ENCODE assay signal across 13 cellular contexts in the genomic region with DNA sequence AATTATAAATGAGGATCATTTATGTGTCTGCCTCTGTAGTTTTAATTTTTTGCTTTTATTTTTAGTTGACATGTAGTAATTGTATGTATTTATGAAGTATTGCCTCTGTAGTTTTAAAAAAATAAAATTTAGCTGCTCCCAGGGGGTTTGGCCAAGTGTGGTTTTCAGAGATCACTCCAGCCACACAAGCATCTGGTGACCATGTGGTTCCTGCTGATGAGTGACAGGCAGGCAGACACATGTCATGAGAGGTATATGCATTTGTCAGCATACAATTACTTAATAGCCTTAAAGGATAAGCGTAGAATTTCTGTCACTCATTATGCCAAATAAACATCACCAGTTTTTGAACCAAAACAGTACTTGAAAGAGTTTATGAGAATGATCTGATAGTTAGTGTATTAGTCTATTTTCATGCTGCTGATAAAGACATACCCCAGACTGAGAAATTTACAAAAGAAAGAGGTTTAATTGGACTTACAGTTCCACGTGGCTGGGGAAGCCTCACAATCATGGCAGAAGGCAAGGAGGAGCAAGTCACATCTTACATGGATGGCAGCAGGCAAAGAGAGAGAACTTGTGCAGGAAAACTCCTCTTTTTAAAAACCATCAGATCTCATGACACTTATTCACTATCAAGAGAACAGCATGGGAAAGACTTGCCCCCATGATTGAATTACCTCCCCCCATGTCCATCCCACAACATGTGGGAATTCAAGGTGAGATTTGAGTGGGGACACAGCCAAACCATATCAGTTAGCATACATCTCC. TPM values are rescaled to one million over a fixed set of nuclear protein-coding genes. Genes with fewer than 3 reads are reported as not detected.
DNase-seq lines count a peak whose midpoint lies in the region; ATAC-seq and TF ChIP-seq lines count a peak whose summit lies in the region.
"Had no signal": no experiment of that assay in that cellular context is flagged by ENCODE, and none has a peak within 500 bp of the region (broad histone marks: within the 10 kb centered on the region; RNA-seq: fewer than 3 reads in every experiment).

No MANE protein-coding gene starts in this region.

- TF ChIP-seq CTCF in Caco-2 (IDR thresholded peaks at IDR 0.05; ENCODE audit: insufficient read depth in 1 of 2, low read depth in 1 of 2, low read length in 1 of 2, severe bottlenecking in 1 of 2, unreplicated experiment in 1 of 2): no peak
- TF ChIP-seq CTCF in Panc1 (IDR thresholded peaks at IDR 0.05): no peak
- no peak for TF ChIP-seq CTCF in adrenal gland (IDR thresholded peaks at IDR 0.05)
- TF ChIP-seq CTCF in WERI-Rb-1 (IDR thresholded peaks at IDR 0.05; ENCODE audit: low read depth, low read length): no peak

- no TSS peak for BruUV-seq in Caco-2 (replicated peaks; lab: Mats Ljungman, UMichigan)
- no TSS peak for BruUV-seq in Panc1 (replicated peaks; lab: Mats Ljungman, UMichigan)

- CTCF ChIA-PET in Caco-2 (lab: Charles Lee): interaction anchor here (0.7 kb wide), 1 partner anchor 834 kb away, joined by 4 read pairs; no protein-coding TSS in a partner anchor
- CTCF ChIA-PET in Panc1 (lab: Charles Lee): no interaction called here

- no peak overlapping the region for H3K4me3 Mint-ChIP-seq in Caco-2 (ENCODE audit: unreplicated experiment)
- H3K4me3 Mint-ChIP-seq: B cell; dendritic cell treated with granulocyte-macrophage colony-stimulating factor and Interleukin-4, amounts not matched to agents 40 ng/mL and 50 ng/mL, for 4 days; T-helper 1 cell treated with Interleukin-12 subunit alpha and Interleukin-12 subunit beta and Interleukin-4 antibody, amounts not matched to agents 30 μg/mL and 1 μg/mL, for 36 hours had no signal

- 76 to 92% (median 83%) methylated on average over 2 of the region's 2 CpGs for WGBS in adrenal gland, 4 donors

- H3K27me3 ChIP-seq in Caco-2 (replicated peaks; ENCODE audit: control insufficient read depth, insufficient read depth, low read length) (no peaks in the 10 kb centered on the region), Panc1 (ENCODE audit: control insufficient read depth, insufficient read depth, low read length) (no peaks in the 10 kb centered on the region), adrenal gland (no peaks in the 10 kb centered on the region), WERI-Rb-1 (ENCODE audit: insufficient read depth, low read depth, severe bottlenecking) (no peaks in the 10 kb centered on the region)

- POLR2A ChIA-PET in Caco-2 (lab: Charles Lee) (no interaction called here), Panc1 (lab: Charles Lee) (no interaction called here)

- TF ChIP-seq POLR2A in adrenal gland (IDR thresholded peaks at IDR 0.05): no peak

- H3K27ac ChIP-seq in Panc1 (ENCODE audit: low read length) (peak overlapping the region; percentile 26; the same call in 1 of the 2 replicates), adrenal gland (no peak overlapping the region), WERI-Rb-1 (no peak overlapping the region)

- DNase-seq in Caco-2: no peak
- no peak for DNase-seq in Panc1 (ENCODE audit: low read depth, low spot score)
- no peak for DNase-seq in adrenal gland
- DNase-seq in NCI-H2107 treated with DMSO at 0.1 percent for 48 hours (lab: John Stamatoyannopoulos, UW; ENCODE audit: unreplicated experiment): no peak
- no peak for DNase-seq in WERI-Rb-1
- no peak for DNase-seq in activated naive CD4-positive, alpha-beta T cell treated with anti-CD3 and anti-CD28 coated beads, Interleukin-2, amount 50 U/mL, for 16 hours
- DNase-seq: activated effector memory CD4-positive, alpha-beta T cell treated with anti-CD3 and anti-CD28 coated beads, Interleukin-2, amount 50 U/mL, for 16 hours; substantia nigra had no signal

- H3K9me3 Mint-ChIP-seq in Caco-2 (ENCODE audit: unreplicated experiment): peaks cover 34% of the 10 kb centered on the region

- H3K27ac Mint-ChIP-seq in Caco-2 (ENCODE audit: unreplicated experiment): peak overlapping the region; percentile 55
- H3K27ac Mint-ChIP-seq: B cell; dendritic cell treated with granulocyte-macrophage colony-stimulating factor and Interleukin-4, amounts not matched to agents 40 ng/mL and 50 ng/mL, for 4 days; T-helper 1 cell treated with Interleukin-12 subunit alpha and Interleukin-12 subunit beta and Interleukin-4 antibody, amounts not matched to agents 30 μg/mL and 1 μg/mL, for 36 hours had no signal

- H3K9me3 ChIP-seq in Caco-2 (no peaks in the 10 kb centered on the region; the same call in 1 of the 2 replicates), Panc1 (ENCODE audit: control insufficient read depth, insufficient read depth, low read depth, low read length) (no peaks in the 10 kb centered on the region; the same call in 1 of the 2 replicates), adrenal gland (replicated peaks in 1 of 3) (no peaks in the 10 kb centered on the region), WERI-Rb-1 (ENCODE audit: severe bottlenecking) (peaks cover 6% of the 10 kb centered on the region)

- peaks cover 2% of the 10 kb centered on the region; the same call in 1 of the 2 replicates for H3K36me3 ChIP-seq in Caco-2 (ENCODE audit: control insufficient read depth, insufficient read depth, low read length)
- no peaks in the 10 kb centered on the region for H3K36me3 ChIP-seq in Panc1 (ENCODE audit: control insufficient read depth, insufficient read depth, low read length)
- H3K36me3 ChIP-seq in adrenal gland (replicated peaks in 1 of 2): no peaks in the 10 kb centered on the region
- H3K36me3 ChIP-seq in WERI-Rb-1: peaks cover 23% of the 10 kb centered on the region

- H3K4me1 ChIP-seq in Caco-2 (no peaks in the 10 kb centered on the region), Panc1 (ENCODE audit: control insufficient read depth, insufficient read depth, low read length) (peaks cover 20% of the 10 kb centered on the region), adrenal gland (replicated peaks in 1 of 2) (peaks cover 0 to 5% of the 10 kb centered on the region in 2 donors)

- intact Hi-C loops in Caco-2 (cut with micrococcal nuclease; ENCODE audit: unreplicated experiment) (loop anchor here (2.0 kb wide), 1 partner anchor 29 kb away; the partner anchor contains the start of gene MREG), Panc1 (cut with micrococcal nuclease; ENCODE audit: unreplicated experiment) (no loop called here), adrenal gland (cut with DNase I) (no loop called here)

- ATAC-seq in GM19395 (IDR thresholded peaks at IDR 0.05; ENCODE audit: unreplicated experiment) (peak; percentile 47), HG02981 (IDR thresholded peaks at IDR 0.05; ENCODE audit: unreplicated experiment) (peak; percentile 69), Panc1 (no peak)

- H3K27me3 Mint-ChIP-seq in Caco-2 (ENCODE audit: insufficient read depth, unreplicated experiment): no peaks in the 10 kb centered on the region
- H3K27me3 Mint-ChIP-seq: B cell; dendritic cell treated with granulocyte-macrophage colony-stimulating factor and Interleukin-4, amounts not matched to agents 40 ng/mL and 50 ng/mL, for 4 days had no signal

- H3K4me1 Mint-ChIP-seq in Caco-2 (ENCODE audit: low read depth, unreplicated experiment): no peaks in the 10 kb centered on the region

- no peak overlapping the region for H3K4me3 ChIP-seq in Caco-2 (ENCODE audit: low read depth, low read length)
- no peak overlapping the region for H3K4me3 ChIP-seq in Panc1 (ENCODE audit: low read depth in 2 of 2, low read length in 2 of 2)
- no peak overlapping the region for H3K4me3 ChIP-seq in adrenal gland
- no peak overlapping the region for H3K4me3 ChIP-seq in WERI-Rb-1 (ENCODE audit: low read depth, low read length)

- H3K36me3 Mint-ChIP-seq in Caco-2 (ENCODE audit: insufficient read depth, unreplicated experiment): peaks cover 13% of the 10 kb centered on the region

- in situ Hi-C loops in Panc1 (cut with HindIII; ENCODE audit: low pct_unique_long_range_greater_than_20kb, low sequenced_read_pairs): no loop called here

RNA-seq across cellular contexts. Expression of gene MREG, which starts 29.6 kb away (rescaled TPM):
- 41.7 and 43.8 TPM in 2 replicates for total RNA-seq in Caco-2 (2022)
- 19.2 TPM for total RNA-seq in Panc1 (2021; ENCODE audit: unreplicated experiment)
- 10.7 TPM for polyA plus RNA-seq in Panc1 (2012; ENCODE audit: insufficient read length)
- total RNA-seq in adrenal gland: 10 to 100 TPM in 3 of 8 donors, 1 to 10 TPM in 5; 4.2 to 14.4 (median 6.3) TPM
- polyA plus RNA-seq in adrenal gland: 1 to 10 TPM; 3.1 to 6.4 (median 4.3) TPM
